Comparison of ENCODE assay signal across 1 cellular context in genomic region chr3:107994181-107994580, GRCh38.
TF ChIP-seq lines count a peak whose summit lies in the region.

No MANE protein-coding gene starts in this region.

TF ChIP-seq in H1, 55 proteins besides CTCF, POLR2A, EP300 and RAD21:
- TF ChIP-seq KDM1A (IDR thresholded peaks at IDR 0.05; ENCODE audit: borderline replicate concordance, low read length), result no peak
- no peak for TF ChIP-seq SRF (IDR thresholded peaks at IDR 0.05; ENCODE audit: low read depth, low read length)
- TF ChIP-seq SP1 (IDR thresholded peaks at IDR 0.05; ENCODE audit: low read depth, low read length), result no peak
- no peak for TF ChIP-seq TEAD4 (IDR thresholded peaks at IDR 0.05; ENCODE audit: low read depth, low read length)
- no peak for TF ChIP-seq E2F6 (IDR thresholded peaks at IDR 0.05)
- TF ChIP-seq YY1 (IDR thresholded peaks at IDR 0.05; ENCODE audit: low read depth, low read length), result no peak
- TF ChIP-seq JUN (IDR thresholded peaks at IDR 0.05; ENCODE audit: low read depth, low read length), result no peak
- no peak for TF ChIP-seq NANOG (IDR thresholded peaks at IDR 0.05; ENCODE audit: insufficient read depth, low read depth, low read length, poor library complexity, severe bottlenecking)
- TF ChIP-seq SAP30 (IDR thresholded peaks at IDR 0.05; ENCODE audit: insufficient read depth, insufficient replicate concordance, low read length), result no peak
- no peak for TF ChIP-seq RXRA (IDR thresholded peaks at IDR 0.05; ENCODE audit: insufficient read depth, low read depth, low read length)
- TF ChIP-seq POU5F1 (IDR thresholded peaks at IDR 0.05; ENCODE audit: low read depth, low read length), result no peak
- TF ChIP-seq JUND (IDR thresholded peaks at IDR 0.05; ENCODE audit: low read length), result no peak
- TF ChIP-seq CHD1 (IDR thresholded peaks at IDR 0.05; ENCODE audit: low read depth, low read length), result no peak
- no peak for TF ChIP-seq USF2 (IDR thresholded peaks at IDR 0.05; ENCODE audit: low read length)
- TF ChIP-seq MAFK (IDR thresholded peaks at IDR 0.05; ENCODE audit: low read depth, low read length), result no peak
- no peak for TF ChIP-seq ZNF274 (IDR thresholded peaks at IDR 0.05; ENCODE audit: borderline replicate concordance, extremely low read depth, low read length)
- no peak for TF ChIP-seq GTF2F1 (IDR thresholded peaks at IDR 0.05; ENCODE audit: borderline replicate concordance, low read depth, low read length)
- no peak for TF ChIP-seq RBBP5 (IDR thresholded peaks at IDR 0.05; ENCODE audit: borderline replicate concordance, low read depth, low read length)
- no peak for TF ChIP-seq KDM5A (IDR thresholded peaks at IDR 0.05; ENCODE audit: low read length)
- no peak for TF ChIP-seq HDAC2 (IDR thresholded peaks at IDR 0.05; ENCODE audit: borderline replicate concordance in 1 of 2, low read depth in 2 of 2, low read length in 2 of 2)
